In genomic region chr20:25484911-25485511, GRCh38 we compare ENCODE assay signal across 15 cellular contexts.
DNase-seq lines count a peak whose midpoint lies in the region; ATAC-seq and TF ChIP-seq lines count a peak whose summit lies in the region.
"Had no signal": no experiment of that assay in that cellular context is flagged by ENCODE, and none has a peak within 500 bp of the region (broad histone marks: within the 10 kb centered on the region; RNA-seq: fewer than 3 reads in every experiment).

No MANE protein-coding gene starts in this region.

- intact Hi-C loops in activated CD4-positive, alpha-beta T cell treated with anti-CD3 and anti-CD28 coated beads for 36 hours (cut with DNase I, micrococcal nuclease) = loop anchor here in 1 of 2 experiments (10.0 kb wide), 1 partner anchor 100 kb away; the partner anchor contains the start of gene NINL
- intact Hi-C loops in naive thymus-derived CD4-positive, alpha-beta T cell (cut with micrococcal nuclease) = no loop called here

- no peaks in the 10 kb centered on the region for H3K27me3 ChIP-seq in MM.1S (replicated peaks; ENCODE audit: insufficient read depth, low read length)
- no peaks in the 10 kb centered on the region for H3K27me3 ChIP-seq in naive thymus-derived CD4-positive, alpha-beta T cell (ENCODE audit: control insufficient read depth in 2 of 2, insufficient read depth in 2 of 2, low read length in 2 of 2)
- H3K27me3 ChIP-seq: neural progenitor cell, tibial nerve had no signal

- no peaks in the 10 kb centered on the region for H3K27me3 Mint-ChIP-seq in activated CD4-positive, alpha-beta T cell treated with anti-CD3 and anti-CD28 coated beads for 36 hours
- no peaks in the 10 kb centered on the region for H3K27me3 Mint-ChIP-seq in naive thymus-derived CD4-positive, alpha-beta T cell

- CTCF ChIA-PET in activated CD4-positive, alpha-beta T cell treated with anti-CD3 and anti-CD28 coated beads for 36 hours (lab: Charles Lee) = no interaction called here
- CTCF ChIA-PET in naive thymus-derived CD4-positive, alpha-beta T cell (lab: Charles Lee) = no interaction called here

- H3F3A ChIP-seq in MM.1S (ENCODE audit: insufficient read depth, low read length) = no peaks in the 10 kb centered on the region

- peak overlapping the region; percentile 23 for H3K27ac Mint-ChIP-seq in activated CD4-positive, alpha-beta T cell treated with anti-CD3 and anti-CD28 coated beads for 36 hours
- H3K27ac Mint-ChIP-seq in naive thymus-derived CD4-positive, alpha-beta T cell = peak overlapping the region in 8 of 9 donors; percentile 20 to 84 (median 68)
- H3K27ac Mint-ChIP-seq: neural progenitor cell had no signal

- H3K9me3 Mint-ChIP-seq in activated CD4-positive, alpha-beta T cell treated with anti-CD3 and anti-CD28 coated beads for 36 hours (ENCODE audit: low read depth) = no peaks in the 10 kb centered on the region
- H3K9me3 Mint-ChIP-seq in naive thymus-derived CD4-positive, alpha-beta T cell = no peaks in the 10 kb centered on the region
- H3K9me3 Mint-ChIP-seq: neural progenitor cell had no signal

- H3K4me3 Mint-ChIP-seq in activated CD4-positive, alpha-beta T cell treated with anti-CD3 and anti-CD28 coated beads for 36 hours = no peak overlapping the region
- peak overlapping the region; percentile 47 to 80 (median 71) for H3K4me3 Mint-ChIP-seq in naive thymus-derived CD4-positive, alpha-beta T cell
- H3K4me3 Mint-ChIP-seq: neural progenitor cell had no signal

- no peaks in the 10 kb centered on the region for H3K79me2 ChIP-seq in MM.1S (ENCODE audit: low read length)

- no peak for DNase-seq in activated CD4-positive, alpha-beta T cell treated with anti-CD3 and anti-CD28 coated beads for 36 hours
- no peak for DNase-seq in activated CD4-positive, alpha-beta T cell treated with anti-CD3 and anti-CD28 coated beads for 4 hours
- DNase-seq in MM.1S (peak; percentile 44), cerebellar cortex (ENCODE audit: low spot score) (peak; percentile 71), NCI-H2171 treated with DMSO at 0.1 percent for 48 hours (lab: John Stamatoyannopoulos, UW) (no peak), OCI-M2 (lab: John Stamatoyannopoulos, UW; ENCODE audit: unreplicated experiment) (no peak)
- peak in 4 of 9 donors; percentile 4 to 9 (median 7) for DNase-seq in naive thymus-derived CD4-positive, alpha-beta T cell
- DNase-seq: 8988T; amniotic stem cell; NCI-H1092 treated with DMSO at 0.1 percent for 48 hours; stimulated activated CD4-positive, alpha-beta T cell treated with anti-CD3 and anti-CD28 coated beads, Interleukin-4, amount 100 ng/mL, for 24 hours had no signal

- H3K9me3 ChIP-seq in MM.1S (replicated peaks; ENCODE audit: insufficient read depth, low read length) = no peaks in the 10 kb centered on the region
- no peaks in the 10 kb centered on the region for H3K9me3 ChIP-seq in naive thymus-derived CD4-positive, alpha-beta T cell (ENCODE audit: control insufficient read depth in 2 of 3, low read length in 3 of 3)
- H3K9me3 ChIP-seq: tibial nerve had no signal

- H3K36me3 ChIP-seq in MM.1S (replicated peaks; ENCODE audit: insufficient read depth, low read length) = no peaks in the 10 kb centered on the region
- no peaks in the 10 kb centered on the region for H3K36me3 ChIP-seq in naive thymus-derived CD4-positive, alpha-beta T cell (ENCODE audit: control insufficient read depth in 2 of 3, insufficient read depth in 3 of 3, low read length in 3 of 3)
- H3K36me3 ChIP-seq: neural progenitor cell had no signal

- no peaks in the 10 kb centered on the region for H3K4me1 ChIP-seq in MM.1S (ENCODE audit: low read length)
- H3K4me1 ChIP-seq in naive thymus-derived CD4-positive, alpha-beta T cell (ENCODE audit: control insufficient read depth in 2 of 2, insufficient read depth in 2 of 2, low read length in 2 of 2) = peaks cover 0 to 24% of the 10 kb centered on the region in 2 donors
- H3K4me1 ChIP-seq: neural progenitor cell, tibial nerve had no signal

- H4K20me1 ChIP-seq in MM.1S (ENCODE audit: insufficient read depth, low read length) = no peaks in the 10 kb centered on the region

- H3K9me2 ChIP-seq in MM.1S (replicated peaks; ENCODE audit: insufficient read depth, low read length) = no peaks in the 10 kb centered on the region

- no peak overlapping the region for H3K4me2 ChIP-seq in MM.1S (ENCODE audit: low read depth, low read length)
- H3K4me2 ChIP-seq: neural progenitor cell had no signal

- no peak overlapping the region for H3K9ac ChIP-seq in MM.1S (ENCODE audit: low read length)
- H3K9ac ChIP-seq: neural progenitor cell had no signal

- POLR2A ChIA-PET in activated CD4-positive, alpha-beta T cell treated with anti-CD3 and anti-CD28 coated beads for 36 hours (lab: Charles Lee) = no interaction called here
- POLR2A ChIA-PET in naive thymus-derived CD4-positive, alpha-beta T cell (lab: Charles Lee) = no interaction called here

- ATAC-seq in activated CD4-positive, alpha-beta T cell treated with anti-CD3 and anti-CD28 coated beads for 36 hours = peak; percentile 36
- ATAC-seq in naive thymus-derived CD4-positive, alpha-beta T cell = no peak
- no peak for ATAC-seq in HG03108 (IDR thresholded peaks at IDR 0.05; ENCODE audit: unreplicated experiment)

- no peak overlapping the region for H3K27ac ChIP-seq in MM.1S (ENCODE audit: low read length)
- no peak overlapping the region for H3K27ac ChIP-seq in naive thymus-derived CD4-positive, alpha-beta T cell (ENCODE audit: low read depth, low read length)
- H3K27ac ChIP-seq: neural progenitor cell, tibial nerve had no signal

- TF ChIP-seq CTCF in MM.1S (IDR thresholded peaks at IDR 0.05; ENCODE audit: low read length) = no peak

- H3K4me3 ChIP-seq in MM.1S (ENCODE audit: low read length) = no peak overlapping the region
- H3K4me3 ChIP-seq in naive thymus-derived CD4-positive, alpha-beta T cell (ENCODE audit: low read length) = no peak overlapping the region
- H3K4me3 ChIP-seq: lung, neural progenitor cell, tibial nerve had no signal

- H2AFZ ChIP-seq in MM.1S (ENCODE audit: low read length) = no peak overlapping the region
- H2AFZ ChIP-seq: neural progenitor cell had no signal

- no peaks in the 10 kb centered on the region for H3K36me3 Mint-ChIP-seq in activated CD4-positive, alpha-beta T cell treated with anti-CD3 and anti-CD28 coated beads for 36 hours (ENCODE audit: low read depth)
- peaks cover 0 to 2% (median 0%) of the 10 kb centered on the region in 5 donors for H3K36me3 Mint-ChIP-seq in naive thymus-derived CD4-positive, alpha-beta T cell

- peaks cover 28% of the 10 kb centered on the region for H3K4me1 Mint-ChIP-seq in activated CD4-positive, alpha-beta T cell treated with anti-CD3 and anti-CD28 coated beads for 36 hours
- H3K4me1 Mint-ChIP-seq in naive thymus-derived CD4-positive, alpha-beta T cell = peaks cover 18 to 38% (median 37%) of the 10 kb centered on the region in 7 donors
- H3K4me1 Mint-ChIP-seq: neural progenitor cell had no signal

Comparison
In these comparisons a context has a peak if more than half of its experiments do, and no peak if none do; other contexts are left out.
1. DNase-seq: peak in MM.1S (single experiment) and cerebellar cortex (single experiment); none in activated CD4-positive, alpha-beta T cell treated with anti-CD3 and anti-CD28 coated beads for 36 hours (single experiment), activated CD4-positive, alpha-beta T cell treated with anti-CD3 and anti-CD28 coated beads for 4 hours (0 of 2), NCI-H2171 treated with DMSO at 0.1 percent for 48 hours (single experiment) and OCI-M2 (single experiment).